22 cellular contexts compared by ENCODE assay signal in genomic region chr4:45502471-45502870, GRCh38.
DNase-seq lines count a peak whose midpoint lies in the region; ATAC-seq, FAIRE-seq and TF ChIP-seq lines count a peak whose summit lies in the region.
"Had no signal": no experiment of that assay in that cellular context is flagged by ENCODE, and none has a peak within 500 bp of the region (broad histone marks: within the 10 kb centered on the region; RNA-seq: fewer than 3 reads in every experiment).

No MANE protein-coding gene starts in this region.

- POLR2A ChIA-PET in MCF 10A (lab: Yijun Ruan, JAX): no interaction called here

- no peaks in the 10 kb centered on the region for H3K27me3 Mint-ChIP-seq in MCF 10A (ENCODE audit: insufficient read depth, unreplicated experiment)
- H3K27me3 Mint-ChIP-seq: B cell; CD4-positive, alpha-beta T cell had no signal

- H3K4me3 ChIP-seq in breast epithelium (no peak overlapping the region), bronchial epithelial cell (ENCODE audit: low read depth, low read length) (no peak overlapping the region)
- H3K4me3 ChIP-seq: A549; BLaER1 treated with 17β-estradiol and CSF1 and Interleukin-3, amounts not matched to agents 10 nM and 100 nM had no signal

- peaks cover 14% of the 10 kb centered on the region for H3K9me3 Mint-ChIP-seq in MCF 10A (ENCODE audit: unreplicated experiment)

- H3K4me1 ChIP-seq in breast epithelium (no peaks in the 10 kb centered on the region), foreskin keratinocyte (no peaks in the 10 kb centered on the region)
- H3K4me1 ChIP-seq: A549; BLaER1 treated with 17β-estradiol and CSF1 and Interleukin-3, amounts not matched to agents 10 nM and 100 nM; Caco-2 had no signal

- CTCF ChIA-PET in MCF 10A (lab: Yijun Ruan, JAX): no interaction called here

- no peaks in the 10 kb centered on the region for H3K36me3 Mint-ChIP-seq in MCF 10A (ENCODE audit: insufficient read depth, unreplicated experiment)
- H3K36me3 Mint-ChIP-seq: CD8-positive, alpha-beta T cell had no signal

- FAIRE-seq in bronchial epithelial cell (lab: Jason Lieb, UNC): no peak
- FAIRE-seq: A549, D721Med, G401.6, GM12891, GM19239 had no signal

- ATAC-seq in foreskin keratinocyte: peak; percentile 26
- ATAC-seq in Right ventricle myocardium superior (ENCODE audit: poor library complexity): no peak
- ATAC-seq: A549; CD8-positive, alpha-beta T cell had no signal

- no TSS peak for BruUV-seq in MCF 10A (replicated peaks; lab: Mats Ljungman, UMichigan)

- no peak for TF ChIP-seq CTCF in MCF 10A (IDR thresholded peaks at IDR 0.05; ENCODE audit: unreplicated experiment)
- TF ChIP-seq CTCF in breast epithelium (IDR thresholded peaks at IDR 0.05): no peak
- TF ChIP-seq CTCF in bronchial epithelial cell (IDR thresholded peaks at IDR 0.05; ENCODE audit: insufficient read depth, low read length, severe bottlenecking): no peak
- no peak for TF ChIP-seq CTCF in foreskin keratinocyte (conservative IDR thresholded peaks at IDR 0.05)

- no peak overlapping the region for H3K4me3 Mint-ChIP-seq in MCF 10A (ENCODE audit: unreplicated experiment)
- H3K4me3 Mint-ChIP-seq: B cell; CD4-positive, alpha-beta T cell; CD8-positive, alpha-beta T cell had no signal

- TF ChIP-seq POLR2A in breast epithelium (IDR thresholded peaks at IDR 0.05): no peak

- H3K27me3 ChIP-seq in breast epithelium (no peaks in the 10 kb centered on the region), bronchial epithelial cell (ENCODE audit: control insufficient read depth, insufficient read depth, low read length) (no peaks in the 10 kb centered on the region), foreskin keratinocyte (no peaks in the 10 kb centered on the region)
- H3K27me3 ChIP-seq: BLaER1 treated with 17β-estradiol and CSF1 and Interleukin-3, amounts not matched to agents 10 nM and 100 nM had no signal

- H3K4me1 Mint-ChIP-seq in MCF 10A (ENCODE audit: insufficient read depth, unreplicated experiment): peaks cover 18% of the 10 kb centered on the region
- H3K4me1 Mint-ChIP-seq: B cell had no signal

- intact Hi-C loops in MCF 10A (cut with micrococcal nuclease): no loop called here
- intact Hi-C loops in breast epithelium (cut with DNase I; ENCODE audit: low total_unique reads): no loop called here
- intact Hi-C loops in Right ventricle myocardium superior (cut with DNase I): no loop called here

- H3K27ac Mint-ChIP-seq in MCF 10A (ENCODE audit: low read depth, unreplicated experiment): peak overlapping the region; percentile 39
- H3K27ac Mint-ChIP-seq: B cell; CD4-positive, alpha-beta T cell; CD8-positive, alpha-beta T cell had no signal

- no peaks in the 10 kb centered on the region for H3K9me3 ChIP-seq in breast epithelium
- H3K9me3 ChIP-seq: A549; BLaER1 treated with 17β-estradiol and CSF1 and Interleukin-3, amounts not matched to agents 10 nM and 100 nM; Caco-2 had no signal

- H3K27ac ChIP-seq in breast epithelium (no peak overlapping the region), foreskin keratinocyte (no peak overlapping the region)
- H3K27ac ChIP-seq: 22Rv1; A549; BLaER1 treated with 17β-estradiol and CSF1 and Interleukin-3, amounts not matched to agents 10 nM and 100 nM; C4-2B had no signal

- H3K36me3 ChIP-seq in breast epithelium (no peaks in the 10 kb centered on the region), bronchial epithelial cell (ENCODE audit: control insufficient read depth, insufficient read depth, low read length) (no peaks in the 10 kb centered on the region)
- H3K36me3 ChIP-seq: BLaER1 treated with 17β-estradiol and CSF1 and Interleukin-3, amounts not matched to agents 10 nM and 100 nM had no signal

- DNase-seq in MCF 10A (ENCODE audit: unreplicated experiment): peak; percentile 12
- DNase-seq in breast epithelium (ENCODE audit: low spot score in 2 of 2): no peak
- DNase-seq in bronchial epithelial cell (ENCODE audit: low read depth): peak; percentile 38
- DNase-seq in foreskin keratinocyte: peak; percentile 37 to 72
- DNase-seq in foreskin melanocyte: no peak
- no peak for DNase-seq in Right ventricle myocardium superior
- DNase-seq: AML-193; Caco-2; Calu3; CD4-positive, alpha-beta T cell; CD8-positive, alpha-beta T cell; DMS79 treated with DMSO at 0.1 percent for 48 hours; GF-D8 had no signal

Comparison
In these comparisons a context has a peak if more than half of its experiments do, and no peak if none do; other contexts are left out.
1. DNase-seq: peak in MCF 10A (single experiment), bronchial epithelial cell (single experiment) and foreskin keratinocyte (2 of 2); none in breast epithelium (0 of 2), foreskin melanocyte (single experiment) and Right ventricle myocardium superior (single experiment).